In genomic region chr10:88019753-88020152, GRCh38 we compare ENCODE assay signal across 27 cellular contexts.
"Had no signal": no experiment of that assay in that cellular context is flagged by ENCODE, and none has a peak within 500 bp of the region (broad histone marks: within the 10 kb centered on the region; RNA-seq: fewer than 3 reads in every experiment).

No MANE protein-coding gene starts in this region.

- H3K4me3 ChIP-seq: adrenal gland, MG63 had no signal

- H3K9me3 Mint-ChIP-seq: activated naive CD8-positive, alpha-beta T cell treated with anti-CD3 and anti-CD28 coated beads for 36 hours had no signal

- H3K36me3 Mint-ChIP-seq: activated naive CD4-positive, alpha-beta T cell treated with anti-CD3 and anti-CD28 coated beads, Interleukin-2, amount 10 ng/mL, durations not matched to agents 7 days and 5 days had no signal

- DNase-seq: activated CD4-positive, alpha-beta T cell treated with anti-CD3 and anti-CD28 coated beads, Interleukin-2, amount 50 U/mL, for 1 hour; activated CD4-positive, CD25-positive, alpha-beta regulatory T cell; activated CD8-positive, alpha-beta memory T cell treated with anti-CD3 and anti-CD28 coated beads, Interleukin-2, amount 50 U/mL, for 4 hours; activated CD8-positive, alpha-beta T cell treated with anti-CD3 and anti-CD28 coated beads for 36 hours; activated gamma-delta T cell treated with Interleukin-2 at 50 U/mL for 16 hours; activated naive CD4-positive, alpha-beta T cell treated with anti-CD3 and anti-CD28 coated beads, Interleukin-2, amount 10 ng/mL, durations not matched to agents 7 days and 5 days; activated naive CD8-positive, alpha-beta T cell treated with anti-CD3 and anti-CD28 coated beads for 36 hours; activated T-cell treated with anti-CD3 and anti-CD28 coated beads, Interleukin-2, amount 50 U/mL, for 72 hours; adrenal gland; anterior cingulate cortex; cerebellar nuclear complex; MG63; MV-4-11; NCI-H1092 treated with DMSO at 0.1 percent for 48 hours; NCI-H1417 treated with DMSO at 0.1 percent for 48 hours; NCI-H1694; NCI-H2029; NCI-H2107; NCI-H2171 treated with DMSO at 0.1 percent for 48 hours; NCI-H345; NCI-H510A; NCI-H526 treated with DMSO at 0.1 percent for 48 hours; NCI-H82; SIG-M5; T-helper 17 cell; T1000 had no signal

- ATAC-seq: activated CD8-positive, alpha-beta T cell treated with anti-CD3 and anti-CD28 coated beads for 36 hours; activated T-cell treated with anti-CD3 and anti-CD28 coated beads, Interleukin-2, amount 50 U/mL, for 72 hours; T-helper 17 cell had no signal

- H3K4me3 Mint-ChIP-seq: activated CD8-positive, alpha-beta T cell treated with anti-CD3 and anti-CD28 coated beads for 36 hours; activated naive CD4-positive, alpha-beta T cell treated with anti-CD3 and anti-CD28 coated beads, Interleukin-2, amount 10 ng/mL, durations not matched to agents 7 days and 5 days; activated naive CD8-positive, alpha-beta T cell treated with anti-CD3 and anti-CD28 coated beads for 36 hours; activated T-cell treated with anti-CD3 and anti-CD28 coated beads, Interleukin-2, amount 50 U/mL, for 72 hours; T-helper 17 cell had no signal

- H3K27me3 Mint-ChIP-seq: activated CD8-positive, alpha-beta T cell treated with anti-CD3 and anti-CD28 coated beads for 36 hours; activated naive CD4-positive, alpha-beta T cell treated with anti-CD3 and anti-CD28 coated beads, Interleukin-2, amount 10 ng/mL, durations not matched to agents 7 days and 5 days; activated naive CD8-positive, alpha-beta T cell treated with anti-CD3 and anti-CD28 coated beads for 36 hours; T-helper 17 cell had no signal

- H3K27ac ChIP-seq: adrenal gland had no signal

- H3K9me3 ChIP-seq: adrenal gland, MG63 had no signal

- H3K27me3 ChIP-seq: adrenal gland, MG63 had no signal

- H3K27ac Mint-ChIP-seq: activated CD8-positive, alpha-beta T cell treated with anti-CD3 and anti-CD28 coated beads for 36 hours; activated naive CD4-positive, alpha-beta T cell treated with anti-CD3 and anti-CD28 coated beads, Interleukin-2, amount 10 ng/mL, durations not matched to agents 7 days and 5 days; activated naive CD8-positive, alpha-beta T cell treated with anti-CD3 and anti-CD28 coated beads for 36 hours; activated T-cell treated with anti-CD3 and anti-CD28 coated beads, Interleukin-2, amount 50 U/mL, for 72 hours; activated T-helper 2 cell treated with anti-CD3 and anti-CD28 coated beads, Interferon-gamma antibody, Interleukin-2, Interleukin-4, amounts not matched to agents 10 μg/mL and 5 μg/mL and 100 μg/mL, durations not matched to agents 14 hours and 24 hours and 36 hours; T-helper 17 cell had no signal

- H3K4me1 ChIP-seq: adrenal gland had no signal

- H3K36me3 ChIP-seq: adrenal gland, MG63 had no signal

- H3K4me1 Mint-ChIP-seq: activated naive CD4-positive, alpha-beta T cell treated with anti-CD3 and anti-CD28 coated beads, Interleukin-2, amount 10 ng/mL, durations not matched to agents 7 days and 5 days; T-helper 17 cell had no signal
